8 cellular contexts compared by ENCODE assay signal in genomic region chr1:28235746-28236655, GRCh38. TPM values are rescaled to one million over a fixed set of nuclear protein-coding genes. Genes with fewer than 3 reads are reported as not detected.
DNase-seq lines count a peak whose midpoint lies in the region; ATAC-seq and TF ChIP-seq lines count a peak whose summit lies in the region.

Gene ATP5IF1 (plus strand): TSS chr1:28236124. CDS start chr1:28236184, 60 bp downstream.

- H3K9me3 Mint-ChIP-seq in activated naive CD8-positive, alpha-beta T cell treated with anti-CD3 and anti-CD28 coated beads, Interleukin-2, amount 50 U/mL, for 24 hours: no peaks in the 10 kb centered on the region

- H3K27me3 Mint-ChIP-seq in activated naive CD8-positive, alpha-beta T cell treated with anti-CD3 and anti-CD28 coated beads, Interleukin-2, amount 50 U/mL, for 24 hours: peaks cover 2% of the 10 kb centered on the region

- H3K9me2 ChIP-seq in SU-DHL-6 (replicated peaks; ENCODE audit: insufficient read depth, low read length): no peaks in the 10 kb centered on the region

- peak; percentile 71 to 96 for TF ChIP-seq POLR2A in tibial nerve (IDR thresholded peaks at IDR 0.05)

- H3K4me2 ChIP-seq in SU-DHL-6 (ENCODE audit: low read depth, low read length, poor library complexity, severe bottlenecking) (peak within 1 kb of the TSS; percentile 97), parathyroid adenoma (ENCODE audit: low read length) (peak within 1 kb of the TSS; percentile 97)

- H3K27ac Mint-ChIP-seq in activated naive CD8-positive, alpha-beta T cell treated with anti-CD3 and anti-CD28 coated beads, Interleukin-2, amount 50 U/mL, for 24 hours: no peak within 1 kb of the TSS

- TF ChIP-seq CTCF in GM12875 (IDR thresholded peaks at IDR 0.05; ENCODE audit: borderline replicate concordance, insufficient read depth, low read depth, low read length): no peak
- no peak for TF ChIP-seq CTCF in SU-DHL-6 (IDR thresholded peaks at IDR 0.05; ENCODE audit: insufficient read depth, low read length, poor library complexity, severe bottlenecking)
- no peak for TF ChIP-seq CTCF in parathyroid adenoma (IDR thresholded peaks at IDR 0.05)
- TF ChIP-seq CTCF in tibial nerve (IDR thresholded peaks at IDR 0.05): no peak

- peaks cover 24% of the 10 kb centered on the region for H3K4me1 Mint-ChIP-seq in activated naive CD8-positive, alpha-beta T cell treated with anti-CD3 and anti-CD28 coated beads, Interleukin-2, amount 50 U/mL, for 24 hours

- H3K4me3 ChIP-seq in GM12875 (ENCODE audit: low read depth, low read length) (peak within 1 kb of the TSS; percentile 88), SU-DHL-6 (ENCODE audit: insufficient read depth, low read length, poor library complexity, severe bottlenecking) (peak within 1 kb of the TSS; percentile 78), parathyroid adenoma (ENCODE audit: low read depth, low read length) (peak within 1 kb of the TSS; percentile 99), tibial nerve (peak within 1 kb of the TSS; percentile 82 to 92 (median 88))

- H3K9ac ChIP-seq in SU-DHL-6 (ENCODE audit: low read length): peak within 1 kb of the TSS; percentile 91
- peak within 1 kb of the TSS; percentile 67 for H3K9ac ChIP-seq in parathyroid adenoma

- peaks cover 10% of the 10 kb centered on the region for H3K36me3 Mint-ChIP-seq in activated naive CD8-positive, alpha-beta T cell treated with anti-CD3 and anti-CD28 coated beads, Interleukin-2, amount 50 U/mL, for 24 hours (ENCODE audit: low read depth)

- H4K20me1 ChIP-seq in SU-DHL-6 (ENCODE audit: low read depth, low read length): no peaks in the 10 kb centered on the region

- H3K79me2 ChIP-seq in SU-DHL-6 (ENCODE audit: insufficient read depth, low read length) (peaks cover 42% of the 10 kb centered on the region), parathyroid adenoma (peaks cover 7% of the 10 kb centered on the region)

- H3K4me1 ChIP-seq in parathyroid adenoma (peaks cover 2% of the 10 kb centered on the region), tibial nerve (peaks cover 0 to 55% (median 24%) of the 10 kb centered on the region in 4 donors)

- ATAC-seq in HG02763 (IDR thresholded peaks at IDR 0.05; ENCODE audit: unreplicated experiment): peak; percentile 92
- ATAC-seq in activated naive CD8-positive, alpha-beta T cell treated with anti-CD3 and anti-CD28 coated beads, Interleukin-2, amount 50 U/mL, for 24 hours: peak; percentile 95
- ATAC-seq in Right ventricle myocardium superior (ENCODE audit: poor library complexity): peak; percentile 93

- H3K27ac ChIP-seq in SU-DHL-6 (ENCODE audit: low read depth, low read length) (peak within 1 kb of the TSS; percentile 89), parathyroid adenoma (peak within 1 kb of the TSS; percentile 94), tibial nerve (peak within 1 kb of the TSS; percentile 65 to 94 (median 90))

- DNase-seq in NCI-H1417 (lab: John Stamatoyannopoulos, UW) (peak; percentile 95 to 98 (median 97)), Right ventricle myocardium superior (peak; percentile 98), tibial nerve (ENCODE audit: low spot score in 2 of 2) (peak; percentile 96 to 97)
- peak; percentile 94 for DNase-seq in activated naive CD8-positive, alpha-beta T cell treated with anti-CD3 and anti-CD28 coated beads, Interleukin-2, amount 50 U/mL, for 24 hours

- H3K9me3 ChIP-seq in SU-DHL-6 (ENCODE audit: insufficient read depth, low read length) (no peaks in the 10 kb centered on the region), parathyroid adenoma (ENCODE audit: control insufficient read depth, low read length) (no peaks in the 10 kb centered on the region), tibial nerve (no peaks in the 10 kb centered on the region)

- peaks cover 8% of the 10 kb centered on the region; the same call in 1 of the 2 replicates for H3K36me3 ChIP-seq in SU-DHL-6 (ENCODE audit: low read length)
- no peaks in the 10 kb centered on the region for H3K36me3 ChIP-seq in parathyroid adenoma (ENCODE audit: control insufficient read depth, insufficient read depth, low read length)
- peaks cover 0 to 9% (median 0%) of the 10 kb centered on the region in 3 donors for H3K36me3 ChIP-seq in tibial nerve

- H3F3A ChIP-seq in SU-DHL-6 (ENCODE audit: insufficient read depth): peaks cover 45% of the 10 kb centered on the region

- TF ChIP-seq EP300 in tibial nerve (IDR thresholded peaks at IDR 0.05): peak in 1 of 2 donors; percentile 99

- intact Hi-C loops in Right ventricle myocardium superior (cut with DNase I): no loop called here

- H3K27me3 ChIP-seq in SU-DHL-6 (ENCODE audit: low read length) (no peaks in the 10 kb centered on the region), parathyroid adenoma (ENCODE audit: control insufficient read depth, insufficient read depth, low read length) (no peaks in the 10 kb centered on the region), tibial nerve (no peaks in the 10 kb centered on the region)

- WGBS in tibial nerve, 2 donors: 0% methylated on average over 42 to 61 of the region's 61 CpGs

- H3K4me3 Mint-ChIP-seq in activated naive CD8-positive, alpha-beta T cell treated with anti-CD3 and anti-CD28 coated beads, Interleukin-2, amount 50 U/mL, for 24 hours: no peak within 1 kb of the TSS

- H2AFZ ChIP-seq in SU-DHL-6 (ENCODE audit: low read depth, low read length, severe bottlenecking) (no peak within 1 kb of the TSS), parathyroid adenoma (peak within 1 kb of the TSS; percentile 88)

RNA-seq across cellular contexts. Expression of gene ATP5IF1, which starts in this region (rescaled TPM):
- total RNA-seq in Right ventricle myocardium superior: 358 TPM
- 100 to 1,000 TPM in 3 of 4 donors, 10 to 100 TPM in 1; 96.3 to 207 (median 148) TPM for total RNA-seq in tibial nerve

Comparison
In these comparisons a context has a peak if more than half of its experiments do, and no peak if none do; other contexts are left out.
1. Peak in every context shown above with its lines: DNase-seq, ATAC-seq, H3K4me3 ChIP-seq and H3K27ac ChIP-seq.